In genomic region chr1:16293568-16293967, GRCh38 we compare ENCODE assay signal across 14 cellular contexts. TPM values are rescaled to one million over a fixed set of nuclear protein-coding genes. Genes with fewer than 3 reads are reported as not detected.
DNase-seq lines count a peak whose midpoint lies in the region; ATAC-seq and TF ChIP-seq lines count a peak whose summit lies in the region.
"Had no signal": no experiment of that assay in that cellular context is flagged by ENCODE, and none has a peak within 500 bp of the region (broad histone marks: within the 10 kb centered on the region; RNA-seq: fewer than 3 reads in every experiment).

No MANE protein-coding gene starts in this region.

- H3K4me3 Mint-ChIP-seq in endothelial cell (ENCODE audit: unreplicated experiment): no peak overlapping the region
- H3K4me3 Mint-ChIP-seq: B cell had no signal

- no peak for ATAC-seq in psoas muscle
- ATAC-seq in GM21528 (IDR thresholded peaks at IDR 0.05; ENCODE audit: low FRiP score, unreplicated experiment): no peak

- H3K4me1 ChIP-seq in psoas muscle (peaks cover 14% of the 10 kb centered on the region), Peyer's patch (no peaks in the 10 kb centered on the region), testis (peaks cover 8% of the 10 kb centered on the region)
- H3K4me1 ChIP-seq: sigmoid colon had no signal

- H3K27me3 ChIP-seq in psoas muscle (ENCODE audit: insufficient read depth in 3 of 3, low read length in 2 of 3): no peaks in the 10 kb centered on the region
- no peaks in the 10 kb centered on the region for H3K27me3 ChIP-seq in Peyer's patch
- H3K27me3 ChIP-seq in testis: no peaks in the 10 kb centered on the region
- H3K27me3 ChIP-seq: sigmoid colon had no signal

- peaks cover 6% of the 10 kb centered on the region for H3K4me1 Mint-ChIP-seq in endothelial cell (ENCODE audit: unreplicated experiment)

- DNase-seq in CD1c-positive myeloid dendritic cell (ENCODE audit: extremely low spot score) (peak; percentile 88), NB4 (ENCODE audit: low read depth) (peak; percentile 12), endothelial cell (ENCODE audit: low spot score) (no peak), psoas muscle (no peak), Peyer's patch (no peak), testis (no peak), H4 (ENCODE audit: low spot score) (no peak)
- DNase-seq: activated gamma-delta T cell; GM23248; sigmoid colon; stimulated activated CD4-positive, alpha-beta T cell treated with anti-CD3 and anti-CD28 coated beads, Interleukin-4, amount 100 ng/mL, for 4 hours; WERI-Rb-1 had no signal

- TF ChIP-seq POLR2A in NB4 (IDR thresholded peaks at IDR 0.05; ENCODE audit: extremely low read depth, insufficient read length) (no peak), Peyer's patch (IDR thresholded peaks at IDR 0.05) (no peak), testis (IDR thresholded peaks at IDR 0.05) (no peak)

- peaks cover 0 to 17% of the 10 kb centered on the region in 2 donors for H3K36me3 ChIP-seq in psoas muscle (ENCODE audit: insufficient read depth in 1 of 2, low read depth in 1 of 2)
- H3K36me3 ChIP-seq in Peyer's patch: peaks cover 0 to 25% (median 0%) of the 10 kb centered on the region in 3 donors
- H3K36me3 ChIP-seq in testis (ENCODE audit: low read depth, missing control alignments): no peaks in the 10 kb centered on the region

- 17 to 72% (median 22%) methylated on average over 1 of the region's 1 CpG for WGBS in psoas muscle, 3 donors
- 78 to 83% methylated on average over 1 of the region's 1 CpG for WGBS in testis, 2 donors

- H3K36me3 Mint-ChIP-seq in endothelial cell (ENCODE audit: low read depth, unreplicated experiment): peaks cover 8% of the 10 kb centered on the region

- H3K27ac Mint-ChIP-seq in endothelial cell (ENCODE audit: unreplicated experiment): peak overlapping the region; percentile 11
- H3K27ac Mint-ChIP-seq: B cell had no signal

- TF ChIP-seq CTCF in NB4 (IDR thresholded peaks at IDR 0.05; ENCODE audit: low read depth, low read length) (no peak), endothelial cell (IDR thresholded peaks at IDR 0.05; ENCODE audit: unreplicated experiment) (no peak), psoas muscle (IDR thresholded peaks at IDR 0.05) (no peak), Peyer's patch (IDR thresholded peaks at IDR 0.05) (no peak), testis (IDR thresholded peaks at IDR 0.05) (no peak)

- H3K27me3 Mint-ChIP-seq in endothelial cell (ENCODE audit: unreplicated experiment): peaks cover 5% of the 10 kb centered on the region
- H3K27me3 Mint-ChIP-seq: B cell had no signal

- H3K4me3 ChIP-seq in NB4 (ENCODE audit: low read depth, low read length): no peak overlapping the region
- no peak overlapping the region for H3K4me3 ChIP-seq in psoas muscle
- H3K4me3 ChIP-seq in Peyer's patch: no peak overlapping the region
- no peak overlapping the region for H3K4me3 ChIP-seq in testis
- H3K4me3 ChIP-seq: GM23248, sigmoid colon had no signal

- intact Hi-C loops in psoas muscle (cut with DNase I) (no loop called here), testis (cut with DNase I; ENCODE audit: low total_unique reads) (no loop called here)

- no peaks in the 10 kb centered on the region for H3K9me3 Mint-ChIP-seq in endothelial cell (ENCODE audit: unreplicated experiment)

- H3K27ac ChIP-seq in psoas muscle (peak overlapping the region; percentile 42), Peyer's patch (peak overlapping the region in 2 of 4 donors; percentile 2 to 3), testis (no peak overlapping the region)
- H3K27ac ChIP-seq: GM23248, WERI-Rb-1 had no signal

- H3K9me3 ChIP-seq in psoas muscle (no peaks in the 10 kb centered on the region), Peyer's patch (no peaks in the 10 kb centered on the region), testis (no peaks in the 10 kb centered on the region)
- H3K9me3 ChIP-seq: sigmoid colon had no signal

RNA-seq across cellular contexts. Expression of gene CPLANE2, which starts 56.6 kb away (rescaled TPM):
- 3.6 TPM for total RNA-seq in endothelial cell (ENCODE audit: unreplicated experiment)
- total RNA-seq in psoas muscle: 1 to 10 TPM; 1.0 to 5.1 (median 4.6) TPM
- polyA plus RNA-seq in psoas muscle: 1 to 10 TPM; 1.4 to 7.4 (median 4.0) TPM
- 1 to 10 TPM in 3 of 4 donors, not detected in 1; 1.2 to 6.6 (median 3.4) TPM for total RNA-seq in Peyer's patch
- total RNA-seq in testis: 10 to 100 TPM; 11.1 to 11.8 TPM
- 10.6 TPM for polyA plus RNA-seq in testis (ENCODE audit: insufficient read depth, low read depth, low replicate concordance)
- total RNA-seq in H4 (2014; rRNA removed; shearing (Covaris generic)): 4.7 and 8.5 TPM in 2 replicates

RNA-seq across cellular contexts. Expression of gene FBXO42, which starts 58.7 kb away (rescaled TPM):
- total RNA-seq in endothelial cell (ENCODE audit: unreplicated experiment) (17.2 TPM), psoas muscle (10 to 100 TPM; 14.7 to 24.4 (median 19.8) TPM), Peyer's patch (10 to 100 TPM; 15.7 to 29.4 (median 24.5) TPM), testis (10 to 100 TPM; 42.0 to 45.6 TPM)
- polyA plus RNA-seq in psoas muscle (10 to 100 TPM in 2 of 3 donors, 1 to 10 TPM in 1; 7.4 to 26.6 (median 14.8) TPM), testis (ENCODE audit: insufficient read depth, low read depth, low replicate concordance) (25.0 TPM)
- 9.6 and 11.4 TPM in 2 replicates for total RNA-seq in H4 (2014; rRNA removed; shearing (Covaris generic))

Comparison
In these comparisons a context has a peak if more than half of its experiments do, and no peak if none do; other contexts are left out.
1. DNase-seq: peak in CD1c-positive myeloid dendritic cell (single experiment) and NB4 (single experiment); none in endothelial cell (single experiment), psoas muscle (0 of 2), Peyer's patch (0 of 3), testis (single experiment) and H4 (single experiment).